ENCODE assay signal across 32 cellular contexts in genomic region chr10:77123330-77123729, GRCh38.
"Had no signal": no experiment of that assay in that cellular context is flagged by ENCODE, and none has a peak within 500 bp of the region (broad histone marks: within the 10 kb centered on the region; RNA-seq: fewer than 3 reads in every experiment).

No MANE protein-coding gene starts in this region.

- H3K4me1 ChIP-seq: ascending aorta had no signal

- H3K27ac ChIP-seq: ascending aorta, cardiac muscle cell, WERI-Rb-1 had no signal

- H3K9me3 ChIP-seq: ascending aorta had no signal

- ATAC-seq: activated CD4-positive, alpha-beta T cell treated with anti-CD3 and anti-CD28 coated beads for 36 hours; activated CD4-positive, CD25-positive, alpha-beta regulatory T cell treated with anti-CD3 and anti-CD28 coated beads, Interleukin-2, amount 50 U/mL, for 24 hours; activated CD8-positive, alpha-beta memory T cell treated with anti-CD3 and anti-CD28 coated beads, Interleukin-2, amount 10 ng/mL, durations not matched to agents 7 days and 5 days; activated CD8-positive, alpha-beta T cell treated with anti-CD3 and anti-CD28 coated beads, Interleukin-2, amount 10 ng/mL, durations not matched to agents 7 days and 5 days; activated naive CD8-positive, alpha-beta T cell treated with anti-CD3 and anti-CD28 coated beads, Interleukin-2, amount 50 U/mL, for 24 hours; WTC11 had no signal

- H3K4me3 ChIP-seq: ascending aorta, cardiac muscle cell had no signal

- DNase-seq: activated CD4-positive, alpha-beta memory T cell treated with anti-CD3 and anti-CD28 coated beads, Interleukin-2, amount 10 ng/mL, durations not matched to agents 7 days and 5 days; activated CD4-positive, alpha-beta T cell treated with anti-CD3 and anti-CD28 coated beads for 1 hour; activated CD4-positive, alpha-beta T cell treated with anti-CD3 and anti-CD28 coated beads for 36 hours; activated CD4-positive, alpha-beta T cell treated with anti-CD3 and anti-CD28 coated beads for 48 hours; activated CD4-positive, alpha-beta T cell treated with anti-CD3 and anti-CD28 coated beads, Interleukin-2, amount 10 ng/mL, durations not matched to agents 7 days and 5 days; activated CD4-positive, alpha-beta T cell treated with anti-CD3 and anti-CD28 coated beads, Interleukin-2, amount 50 U/mL, for 48 hours; activated CD4-positive, CD25-positive, alpha-beta regulatory T cell; activated CD8-positive, alpha-beta memory T cell treated with anti-CD3 and anti-CD28 coated beads for 24 hours; activated CD8-positive, alpha-beta memory T cell treated with anti-CD3 and anti-CD28 coated beads, Interleukin-2, amount 10 ng/mL, durations not matched to agents 7 days and 5 days; activated CD8-positive, alpha-beta memory T cell treated with anti-CD3 and anti-CD28 coated beads, Interleukin-2, amount 50 U/mL, for 48 hours; activated CD8-positive, alpha-beta T cell treated with anti-CD3 and anti-CD28 coated beads, Interleukin-2, amount 10 ng/mL, durations not matched to agents 7 days and 5 days; activated effector memory CD4-positive, alpha-beta T cell treated with Interleukin-2 at 50 U/mL for 16 hours; activated gamma-delta T cell; activated naive CD4-positive, alpha-beta T cell treated with anti-CD3 and anti-CD28 coated beads, Interleukin-2, amount 10 ng/mL, durations not matched to agents 7 days and 5 days; activated naive CD4-positive, alpha-beta T cell treated with Interleukin-2 at 50 U/mL for 16 hours; activated naive CD8-positive, alpha-beta T cell treated with anti-CD3 and anti-CD28 coated beads, Interleukin-2, amount 10 ng/mL, durations not matched to agents 7 days and 5 days; activated naive CD8-positive, alpha-beta T cell treated with anti-CD3 and anti-CD28 coated beads, Interleukin-2, amount 50 U/mL, for 24 hours; activated T-cell treated with anti-CD3 and anti-CD28 coated beads, Interleukin-2, amount 50 U/mL, for 24 hours; activated T-cell treated with anti-CD3 and anti-CD28 coated beads, Interleukin-2, amount 50 U/mL, for 48 hours; anterior cingulate cortex; caudate nucleus; cerebellar nuclear complex; T-helper 1 cell; T-helper 2 cell; T-helper 9 cell; WERI-Rb-1 had no signal

- FAIRE-seq: bronchial epithelial cell, TTC549 had no signal

- H3K36me3 ChIP-seq: cardiac muscle cell, WERI-Rb-1 had no signal

- H3K27me3 ChIP-seq: ascending aorta, cardiac muscle cell had no signal
